Comparison of ENCODE assay signal across 8 cellular contexts in genomic region chr15:60916674-60917468, GRCh38.
DNase-seq lines count a peak whose midpoint lies in the region; ATAC-seq and TF ChIP-seq lines count a peak whose summit lies in the region.

No MANE protein-coding gene starts in this region.

- H3K4me1 ChIP-seq in NT2/D1 (ENCODE audit: insufficient read depth, insufficient read length) (no peaks in the 10 kb centered on the region), muscle layer of duodenum (ENCODE audit: control insufficient read depth in 1 of 2, insufficient read depth in 2 of 2, low read length in 2 of 2) (peaks cover 0 to 8% of the 10 kb centered on the region in 2 donors)

- H3K27me3 ChIP-seq in HL-60 (ENCODE audit: insufficient read depth, poor library complexity, severe bottlenecking), result no peaks in the 10 kb centered on the region
- no peaks in the 10 kb centered on the region for H3K27me3 ChIP-seq in NT2/D1 (ENCODE audit: insufficient read depth, insufficient read length)
- no peaks in the 10 kb centered on the region for H3K27me3 ChIP-seq in muscle layer of duodenum (ENCODE audit: low read depth, low read length)

- TF ChIP-seq CTCF in HL-60 (IDR thresholded peaks at IDR 0.05; ENCODE audit: insufficient read depth, low read length) (peak; percentile 55), epithelial cell of proximal tubule (conservative IDR thresholded peaks at IDR 0.05; ENCODE audit: low read depth, low read length) (peak; percentile 88)

- H3K9me3 ChIP-seq in NT2/D1 (ENCODE audit: insufficient read depth, low read length) (no peaks in the 10 kb centered on the region), muscle layer of duodenum (ENCODE audit: control insufficient read depth in 1 of 2, low read length in 2 of 2) (no peaks in the 10 kb centered on the region)

- DNase-seq in CD1c-positive myeloid dendritic cell (ENCODE audit: extremely low spot score) (peak; percentile 83), HL-60 (ENCODE audit: low read depth in 1 of 2, low spot score in 1 of 2) (peak; percentile 20 to 56), NT2/D1 (ENCODE audit: low read depth, low spot score) (peak; percentile 89), epithelial cell of proximal tubule (ENCODE audit: low read depth) (peak; percentile 55)
- DNase-seq in activated CD8-positive, alpha-beta memory T cell treated with anti-CD3 and anti-CD28 coated beads, Interleukin-2, amount 50 U/mL, for 48 hours, result peak; percentile 83
- peak; percentile 88 for DNase-seq in stimulated activated CD8-positive, alpha-beta memory T cell treated with anti-CD3 and anti-CD28 coated beads, Interleukin-4, amount 100 ng/mL, for 48 hours

- peak; percentile 87 for ATAC-seq in GM19452 (IDR thresholded peaks at IDR 0.05; ENCODE audit: unreplicated experiment)

- no peak overlapping the region for H3K4me3 ChIP-seq in HL-60 (replicated peaks; ENCODE audit: insufficient read depth, low read length)
- no peak overlapping the region for H3K4me3 ChIP-seq in NT2/D1 (ENCODE audit: insufficient read length, low read depth)
- H3K4me3 ChIP-seq in epithelial cell of proximal tubule (ENCODE audit: low read depth, low read length), result no peak overlapping the region
- peak overlapping the region; percentile 5 to 22 for H3K4me3 ChIP-seq in muscle layer of duodenum (ENCODE audit: low read depth in 1 of 2, low read length in 2 of 2)

- no peaks in the 10 kb centered on the region for H3K36me3 ChIP-seq in NT2/D1 (ENCODE audit: insufficient read depth, insufficient read length, low read length)
- H3K36me3 ChIP-seq in muscle layer of duodenum (ENCODE audit: control insufficient read depth in 1 of 2, insufficient read depth in 2 of 2, low read length in 2 of 2), result no peaks in the 10 kb centered on the region

- H3K27ac ChIP-seq in HL-60 (replicated peaks) (no peak overlapping the region), muscle layer of duodenum (ENCODE audit: low read length) (peak overlapping the region; percentile 46)

- H3K9ac ChIP-seq in NT2/D1 (ENCODE audit: insufficient read length, low read depth), result no peak overlapping the region

Comparison
In these comparisons a context has a peak if more than half of its experiments do, and no peak if none do; other contexts are left out.
1. DNase-seq: peak in every context shown above with its lines; median percentile 89 in NT2/D1; 88 in stimulated activated CD8-positive, alpha-beta memory T cell treated with anti-CD3 and anti-CD28 coated beads, Interleukin-4, amount 100 ng/mL, for 48 hours; 83 in CD1c-positive myeloid dendritic cell; 83 in activated CD8-positive, alpha-beta memory T cell treated with anti-CD3 and anti-CD28 coated beads, Interleukin-2, amount 50 U/mL, for 48 hours; 55 in epithelial cell of proximal tubule; 38 in HL-60.
2. H3K4me3 ChIP-seq: peak in muscle layer of duodenum (2 of 2); none in HL-60 (single experiment), NT2/D1 (single experiment) and epithelial cell of proximal tubule (single experiment).